In genomic region chr2:224357098-224357901, GRCh38 we compare ENCODE assay signal across 8 cellular contexts. TPM values are rescaled to one million over a fixed set of nuclear protein-coding genes. Genes with fewer than 3 reads are reported as not detected.
DNase-seq lines count a peak whose midpoint lies in the region; ATAC-seq and TF ChIP-seq lines count a peak whose summit lies in the region.

No MANE protein-coding gene starts in this region.

- DNase-seq in D341Med (ENCODE audit: low spot score): peak; percentile 55
- DNase-seq in HL-60 (ENCODE audit: low read depth in 1 of 2, low spot score in 1 of 2): peak; percentile 26 to 56
- DNase-seq in activated T-cell treated with anti-CD3 and anti-CD28 coated beads for 24 hours (ENCODE audit: low read depth): peak; percentile 37
- peak; percentile 66 for DNase-seq in fibroblast of mammary gland (ENCODE audit: low read depth)
- DNase-seq in omental fat pad (ENCODE audit: low spot score): no peak
- DNase-seq in vagina (ENCODE audit: extremely low spot score in 2 of 2): no peak

- H3K4me1 ChIP-seq in OCI-LY1 (ENCODE audit: insufficient read depth, low read length, severe bottlenecking) (no peaks in the 10 kb centered on the region), vagina (no peaks in the 10 kb centered on the region)

- H4K20me1 ChIP-seq in OCI-LY1 (ENCODE audit: insufficient read depth, low read length): no peaks in the 10 kb centered on the region

- H3K9me3 ChIP-seq in OCI-LY1 (ENCODE audit: low read length): no peaks in the 10 kb centered on the region
- no peaks in the 10 kb centered on the region for H3K9me3 ChIP-seq in vagina

- H3K4me3 ChIP-seq in HL-60 (replicated peaks; ENCODE audit: insufficient read depth, low read length): no peak overlapping the region
- no peak overlapping the region for H3K4me3 ChIP-seq in OCI-LY1 (ENCODE audit: low read depth, low read length, poor library complexity, severe bottlenecking)
- H3K4me3 ChIP-seq in fibroblast of mammary gland (ENCODE audit: control insufficient read depth, low read depth, low read length): no peak overlapping the region
- H3K4me3 ChIP-seq in vagina: no peak overlapping the region

- H2AFZ ChIP-seq in OCI-LY1 (ENCODE audit: low read length): no peak overlapping the region

- TF ChIP-seq POLR2A in vagina (IDR thresholded peaks at IDR 0.05): no peak

- H3K79me2 ChIP-seq in OCI-LY1 (ENCODE audit: insufficient read depth, low read length): no peaks in the 10 kb centered on the region

- peak; percentile 17 for TF ChIP-seq CTCF in HL-60 (IDR thresholded peaks at IDR 0.05; ENCODE audit: insufficient read depth, low read length)
- TF ChIP-seq CTCF in OCI-LY1 (IDR thresholded peaks at IDR 0.05; ENCODE audit: low read length): peak; percentile 87
- peak; percentile 77 for TF ChIP-seq CTCF in fibroblast of mammary gland (conservative IDR thresholded peaks at IDR 0.05; ENCODE audit: control insufficient read depth, insufficient read depth, low read depth, low read length)
- TF ChIP-seq CTCF in omental fat pad (IDR thresholded peaks at IDR 0.05): peak in 2 of 3 donors; percentile 9 to 39
- peak; percentile 67 to 89 (median 78) for TF ChIP-seq CTCF in vagina (IDR thresholded peaks at IDR 0.05)

- no peaks in the 10 kb centered on the region for H3K36me3 ChIP-seq in OCI-LY1 (ENCODE audit: insufficient read depth, low read length)
- no peaks in the 10 kb centered on the region for H3K36me3 ChIP-seq in vagina

- peak; percentile 59 for ATAC-seq in GM19468 (IDR thresholded peaks at IDR 0.05; ENCODE audit: extremely low read depth, unreplicated experiment)
- no peak for ATAC-seq in omental fat pad (ENCODE audit: low FRiP score)

- H3K27ac ChIP-seq in HL-60 (replicated peaks) (no peak overlapping the region), OCI-LY1 (ENCODE audit: low read depth, low read length, poor library complexity, severe bottlenecking) (no peak overlapping the region), vagina (no peak overlapping the region)

- no peaks in the 10 kb centered on the region for H3F3A ChIP-seq in OCI-LY1 (ENCODE audit: insufficient read depth, low read length)

- H3K27me3 ChIP-seq in HL-60 (ENCODE audit: insufficient read depth, poor library complexity, severe bottlenecking) (no peaks in the 10 kb centered on the region), OCI-LY1 (ENCODE audit: insufficient read depth, low read length) (no peaks in the 10 kb centered on the region), vagina (no peaks in the 10 kb centered on the region)

- no peaks in the 10 kb centered on the region for H3K9me2 ChIP-seq in OCI-LY1 (ENCODE audit: low read depth, low read length)

- intact Hi-C loops in vagina (cut with DNase I): loop anchor here (5.0 kb wide), 1 partner anchor 290 kb away; no protein-coding TSS in a partner anchor

- no peak overlapping the region; the same call in 1 of the 2 replicates for H3K4me2 ChIP-seq in OCI-LY1 (ENCODE audit: low read length)

- no peak overlapping the region for H3K9ac ChIP-seq in OCI-LY1 (ENCODE audit: low read length)

RNA-seq across cellular contexts. Expression of gene FAM124B, which starts 44.6 kb away (rescaled TPM):
- 10 to 100 TPM in 1 of 4 donors, 1 to 10 TPM in 3; 1.4 to 17.0 (median 3.5) TPM for total RNA-seq in omental fat pad
- total RNA-seq in vagina: 1.7 TPM

Comparison
In these comparisons a context has a peak if more than half of its experiments do, and no peak if none do; other contexts are left out.
1. DNase-seq: peak in D341Med (single experiment), HL-60 (2 of 2), activated T-cell treated with anti-CD3 and anti-CD28 coated beads for 24 hours (single experiment) and fibroblast of mammary gland (single experiment); none in omental fat pad (single experiment) and vagina (0 of 2).
2. CTCF ChIP-seq: peak in every context shown above with its lines; median percentile 87 in OCI-LY1; 78 in vagina; 77 in fibroblast of mammary gland; 24 in omental fat pad; 17 in HL-60.